Comparison of ENCODE assay signal across 1 cellular context in the genomic region with DNA sequence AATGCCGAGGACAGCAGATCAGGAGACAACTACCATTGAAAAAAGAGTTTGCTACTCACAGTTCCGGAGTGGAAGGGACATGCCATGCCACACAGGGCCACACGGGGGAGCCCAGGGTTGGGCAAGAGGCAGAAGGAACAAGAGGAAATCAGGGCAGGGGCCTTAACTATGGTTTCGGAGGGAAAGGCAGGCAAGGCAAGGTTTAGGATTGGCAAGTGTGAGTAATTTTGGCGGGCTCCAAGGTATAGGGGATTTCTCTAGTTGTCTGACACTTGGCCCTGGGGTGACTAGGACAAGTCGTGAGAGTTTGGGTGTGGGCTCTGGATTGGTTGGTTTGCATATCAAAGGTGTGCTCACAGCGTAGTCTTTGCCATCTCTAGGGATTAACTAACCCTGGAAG.
TF ChIP-seq lines count a peak whose summit lies in the region.

No MANE protein-coding gene starts in this region.

TF ChIP-seq in liver, 16 proteins besides CTCF, POLR2A, EP300 and RAD21 (continued from another document):
- TF ChIP-seq, protein P1, sequence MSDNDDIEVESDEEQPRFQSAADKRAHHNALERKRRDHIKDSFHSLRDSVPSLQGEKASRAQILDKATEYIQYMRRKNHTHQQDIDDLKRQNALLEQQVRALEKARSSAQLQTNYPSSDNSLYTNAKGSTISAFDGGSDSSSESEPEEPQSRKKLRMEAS (IDR thresholded peaks at IDR 0.05) = no peak
- TF ChIP-seq NR2F2 (IDR thresholded peaks at IDR 0.05) (no peak), TAF1 (conservative IDR thresholded peaks at IDR 0.05) (no peak), HNF4G (IDR thresholded peaks at IDR 0.05) (no peak)
